ENCODE assay signal across 15 cellular contexts in the genomic region with DNA sequence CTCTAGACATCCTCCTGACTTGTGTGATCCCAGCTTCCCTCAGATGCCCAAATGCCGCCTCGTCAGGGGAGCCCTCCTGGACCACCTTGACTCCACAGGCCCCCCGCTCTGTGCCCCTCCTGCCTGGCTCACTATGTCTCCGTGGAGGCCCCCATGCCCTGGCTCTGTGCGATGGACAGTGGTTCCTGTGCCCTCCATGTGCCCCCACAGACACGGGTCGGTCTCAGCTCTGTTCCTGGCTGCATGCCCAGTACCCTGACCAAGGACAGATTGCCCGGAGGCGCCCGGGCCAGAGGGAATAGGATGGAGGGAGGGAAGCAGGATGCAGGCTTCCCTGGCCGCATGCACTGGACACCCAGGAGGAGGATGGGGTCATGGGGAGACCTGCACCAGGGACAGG.
DNase-seq lines count a peak whose midpoint lies in the region; ATAC-seq and TF ChIP-seq lines count a peak whose summit lies in the region.
"Had no signal": no experiment of that assay in that cellular context is flagged by ENCODE, and none has a peak within 500 bp of the region (broad histone marks: within the 10 kb centered on the region; RNA-seq: fewer than 3 reads in every experiment).

No MANE protein-coding gene starts in this region.

- in situ Hi-C loops in IMR-90 (cut with MboI; ENCODE audit: low sequenced_read_pairs), result no loop called here

- H3K4me3 Mint-ChIP-seq in activated T-helper 17 cell treated with anti-CD3 and anti-CD28 coated beads, Interleukin-2, amount 50 U/mL, for 72 hours, result no peak overlapping the region
- H3K4me3 Mint-ChIP-seq in nephron progenitor cell, result no peak overlapping the region
- H3K4me3 Mint-ChIP-seq in stimulated activated naive B cell treated with anti-CD40 and anti-IgM and Interleukin-4, amounts not matched to agents 10 μg/mL and 1 μg/mL and 100 μg/mL, for 72 hours, result no peak overlapping the region
- H3K4me3 Mint-ChIP-seq: CD4-positive, alpha-beta memory T cell; H9 had no signal

- ATAC-seq in IMR-90 (ENCODE audit: low read depth) (no peak), GM21447 (IDR thresholded peaks at IDR 0.05; ENCODE audit: unreplicated experiment) (no peak)
- ATAC-seq in activated T-helper 17 cell treated with anti-CD3 and anti-CD28 coated beads, Interleukin-2, amount 50 U/mL, for 72 hours (replicated peaks), result peak; percentile 2
- no peak for ATAC-seq in stimulated activated naive B cell treated with anti-CD40 and anti-IgM and Interleukin-4, amounts not matched to agents 10 μg/mL and 1 μg/mL and 100 μg/mL, for 72 hours (replicated peaks)
- ATAC-seq: HCT116 had no signal

- BruUV-seq in IMR-90 (replicated peaks; lab: Mats Ljungman, UMichigan), result no TSS peak

- no peak overlapping the region for H2AK5ac ChIP-seq in IMR-90 (ENCODE audit: low read depth, low read length)

- no peak overlapping the region for H3K14ac ChIP-seq in IMR-90 (replicated peaks; ENCODE audit: low read depth, low read length)

- H3K27ac Mint-ChIP-seq in activated T-helper 17 cell treated with anti-CD3 and anti-CD28 coated beads, Interleukin-2, amount 50 U/mL, for 72 hours, result no peak overlapping the region
- H3K27ac Mint-ChIP-seq in nephron progenitor cell, result peak overlapping the region; percentile 10
- H3K27ac Mint-ChIP-seq in stimulated activated naive B cell treated with anti-CD40 and anti-IgM and Interleukin-4, amounts not matched to agents 10 μg/mL and 1 μg/mL and 100 μg/mL, for 72 hours, result peak overlapping the region; percentile 47
- H3K27ac Mint-ChIP-seq: CD4-positive, alpha-beta memory T cell had no signal

- TF ChIP-seq RAD21 in IMR-90 (IDR thresholded peaks at IDR 0.05; ENCODE audit: low read length), result no peak

- H2BK120ac ChIP-seq in IMR-90 (ENCODE audit: low read depth, low read length), result no peak overlapping the region

- DNase-seq in IMR-90 (no peak), nephron progenitor cell (no peak), osteoblast (ENCODE audit: insufficient read length, low spot score, missing footprints) (no peak)
- no peak for DNase-seq in stimulated activated naive B cell treated with anti-CD40 and anti-IgM and Interleukin-4, amounts not matched to agents 10 μg/mL and 1 μg/mL and 100 μg/mL, for 72 hours
- DNase-seq: Calu3; CD4-positive, alpha-beta memory T cell; COR-L47; DMS53; DMS79 treated with DMSO at 0.1 percent for 48 hours; GF-D8; GM23248; H9 had no signal

- TF ChIP-seq CTCF in IMR-90 (conservative IDR thresholded peaks at IDR 0.05; ENCODE audit: low read depth, low read length), result no peak
- TF ChIP-seq CTCF in nephron progenitor cell (IDR thresholded peaks at IDR 0.05), result no peak
- TF ChIP-seq CTCF in osteoblast (IDR thresholded peaks at IDR 0.05; ENCODE audit: extremely low read depth, low read depth, low read length), result no peak

- no peak overlapping the region for H3K18ac ChIP-seq in IMR-90 (ENCODE audit: low read depth, low read length)

- no peaks in the 10 kb centered on the region for H3K4me1 Mint-ChIP-seq in activated T-helper 17 cell treated with anti-CD3 and anti-CD28 coated beads, Interleukin-2, amount 50 U/mL, for 72 hours
- peaks cover 14% of the 10 kb centered on the region for H3K4me1 Mint-ChIP-seq in nephron progenitor cell
- H3K4me1 Mint-ChIP-seq in stimulated activated naive B cell treated with anti-CD40 and anti-IgM and Interleukin-4, amounts not matched to agents 10 μg/mL and 1 μg/mL and 100 μg/mL, for 72 hours, result no peaks in the 10 kb centered on the region
- H3K4me1 Mint-ChIP-seq: CD4-positive, alpha-beta memory T cell had no signal

- peaks cover 4% of the 10 kb centered on the region for H3K27me3 Mint-ChIP-seq in activated T-helper 17 cell treated with anti-CD3 and anti-CD28 coated beads, Interleukin-2, amount 50 U/mL, for 72 hours
- H3K27me3 Mint-ChIP-seq in nephron progenitor cell (ENCODE audit: low read depth, poor library complexity), result peaks cover 19% of the 10 kb centered on the region
- peaks cover 0 to 5% of the 10 kb centered on the region in 2 donors for H3K27me3 Mint-ChIP-seq in stimulated activated naive B cell treated with anti-CD40 and anti-IgM and Interleukin-4, amounts not matched to agents 10 μg/mL and 1 μg/mL and 100 μg/mL, for 72 hours

- dilution Hi-C loops in IMR-90 (cut with HindIII; ENCODE audit: low sequenced_read_pairs, unreplicated experiment), result no loop called here

- H4K5ac ChIP-seq in IMR-90 (ENCODE audit: low read depth, low read length), result no peak overlapping the region

- 45% methylated on average over 4 of the region's 11 CpGs; no CpG with 5 or more reads in 1 of the 2 experiments for WGBS in IMR-90 (ENCODE audit: extremely low coverage in 2 of 2, insufficient read length in 1 of 2), 2 experiments

- no peak overlapping the region for H4K91ac ChIP-seq in IMR-90 (ENCODE audit: insufficient read depth, low read depth, low read length)

- no peak overlapping the region for H3K4ac ChIP-seq in IMR-90 (ENCODE audit: low read depth, low read length)

- no peak overlapping the region for H3K23ac ChIP-seq in IMR-90 (ENCODE audit: low read depth, low read length)

- H3K9me1 ChIP-seq in IMR-90 (ENCODE audit: insufficient read depth, low read length), result no peaks in the 10 kb centered on the region

- H3K9me3 ChIP-seq in IMR-90 (ENCODE audit: control insufficient read depth, insufficient read depth, low read length) (peaks cover 60% of the 10 kb centered on the region), osteoblast (ENCODE audit: low read depth, low read length) (no peaks in the 10 kb centered on the region)

- H2BK20ac ChIP-seq in IMR-90 (ENCODE audit: low read depth, low read length), result no peak overlapping the region

- H3K4me1 ChIP-seq in IMR-90 (ENCODE audit: control insufficient read depth, insufficient read depth, low read length), result no peaks in the 10 kb centered on the region
- no peaks in the 10 kb centered on the region for H3K4me1 ChIP-seq in osteoblast (ENCODE audit: insufficient read depth, low read length)

- H3K27me3 ChIP-seq in IMR-90 (ENCODE audit: control insufficient read depth, insufficient read depth, low read length) (no peaks in the 10 kb centered on the region), osteoblast (ENCODE audit: insufficient read depth, low read length) (no peaks in the 10 kb centered on the region)

- H3K79me2 ChIP-seq in osteoblast (ENCODE audit: insufficient read depth, low read length), result no peaks in the 10 kb centered on the region

- H2AK9ac ChIP-seq in IMR-90 (replicated peaks; ENCODE audit: low read depth, low read length, poor library complexity), result no peak overlapping the region

- H3K36me3 ChIP-seq in IMR-90 (ENCODE audit: control insufficient read depth, insufficient read depth, low read length) (no peaks in the 10 kb centered on the region), osteoblast (ENCODE audit: insufficient read depth, low read length) (no peaks in the 10 kb centered on the region)

- no peak overlapping the region for H2BK5ac ChIP-seq in IMR-90 (ENCODE audit: low read depth, low read length, poor library complexity, severe bottlenecking)

- no peak for TF ChIP-seq POLR2A in IMR-90 (IDR thresholded peaks at IDR 0.05; ENCODE audit: low read depth, low read length)

- CTCF ChIA-PET in IMR-90 (lab: Yijun Ruan, JAX), result no interaction called here

- H3K9ac ChIP-seq in IMR-90 (ENCODE audit: low read depth, low read length), result no peak overlapping the region
- H3K9ac ChIP-seq: GM23248 had no signal

- no peaks in the 10 kb centered on the region for H3K79me1 ChIP-seq in IMR-90 (ENCODE audit: low read depth in 1 of 2, low read length in 2 of 2)

- H2BK15ac ChIP-seq in IMR-90 (ENCODE audit: low read depth, low read length), result no peak overlapping the region

- no peak overlapping the region for H4K8ac ChIP-seq in IMR-90 (ENCODE audit: low read depth in 2 of 2, low read length in 2 of 2)

- H3K56ac ChIP-seq in IMR-90 (ENCODE audit: extremely low read depth, insufficient read depth, low read length), result no peak overlapping the region

- POLR2A ChIA-PET in IMR-90 (lab: Charles Lee; ENCODE audit: unreplicated experiment), result no interaction called here

- no peak overlapping the region for H3K27ac ChIP-seq in IMR-90 (ENCODE audit: insufficient read depth, low read length)
- no peak overlapping the region for H3K27ac ChIP-seq in osteoblast (ENCODE audit: low read depth, low read length)
- H3K27ac ChIP-seq: GM23248 had no signal

- H3K4me2 ChIP-seq in IMR-90 (ENCODE audit: low read depth, low read length) (no peak overlapping the region), osteoblast (ENCODE audit: insufficient read depth, low read length) (no peak overlapping the region)

- no peaks in the 10 kb centered on the region for H3K36me3 Mint-ChIP-seq in activated T-helper 17 cell treated with anti-CD3 and anti-CD28 coated beads, Interleukin-2, amount 50 U/mL, for 72 hours (ENCODE audit: low read depth)
- no peaks in the 10 kb centered on the region for H3K36me3 Mint-ChIP-seq in nephron progenitor cell (ENCODE audit: low read depth)
- H3K36me3 Mint-ChIP-seq in stimulated activated naive B cell treated with anti-CD40 and anti-IgM and Interleukin-4, amounts not matched to agents 10 μg/mL and 1 μg/mL and 100 μg/mL, for 72 hours, result no peaks in the 10 kb centered on the region
- H3K36me3 Mint-ChIP-seq: CD4-positive, alpha-beta memory T cell had no signal

- intact Hi-C loops in IMR-90 (cut with micrococcal nuclease), result no loop called here

- H4K20me1 ChIP-seq in IMR-90 (ENCODE audit: insufficient read depth, low read length), result no peaks in the 10 kb centered on the region
- H4K20me1 ChIP-seq in osteoblast (ENCODE audit: insufficient read depth, low read length), result no peaks in the 10 kb centered on the region

- H3K4me3 ChIP-seq in IMR-90 (ENCODE audit: insufficient read depth, low read depth, low read length), result no peak overlapping the region
- no peak overlapping the region for H3K4me3 ChIP-seq in osteoblast (ENCODE audit: insufficient read depth, low read length)
- H3K4me3 ChIP-seq: GM23248 had no signal

- H2AFZ ChIP-seq in IMR-90 (replicated peaks; ENCODE audit: low read length, poor library complexity), result peak overlapping the region; percentile 1
- no peak overlapping the region for H2AFZ ChIP-seq in osteoblast (ENCODE audit: low read length)
- H2AFZ ChIP-seq: GM23248 had no signal

- H3K9me3 Mint-ChIP-seq in activated T-helper 17 cell treated with anti-CD3 and anti-CD28 coated beads, Interleukin-2, amount 50 U/mL, for 72 hours, result no peaks in the 10 kb centered on the region
- no peaks in the 10 kb centered on the region for H3K9me3 Mint-ChIP-seq in nephron progenitor cell
- peaks cover 0 to 2% of the 10 kb centered on the region in 2 donors for H3K9me3 Mint-ChIP-seq in stimulated activated naive B cell treated with anti-CD40 and anti-IgM and Interleukin-4, amounts not matched to agents 10 μg/mL and 1 μg/mL and 100 μg/mL, for 72 hours
- H3K9me3 Mint-ChIP-seq: H9 had no signal

TF ChIP-seq in IMR-90, 13 proteins besides CTCF, POLR2A, EP300 and RAD21 (continues in another document):
- TF ChIP-seq RFX5 (IDR thresholded peaks at IDR 0.05; ENCODE audit: low read depth, low read length) (no peak), BHLHE40 (IDR thresholded peaks at IDR 0.05; ENCODE audit: low read depth, low read length) (no peak), CEBPB (IDR thresholded peaks at IDR 0.05; ENCODE audit: low read depth, low read length) (no peak), CHD1 (IDR thresholded peaks at IDR 0.05; ENCODE audit: low read depth, low read length) (no peak)
